8 cellular contexts compared by ENCODE assay signal in the genomic region with DNA sequence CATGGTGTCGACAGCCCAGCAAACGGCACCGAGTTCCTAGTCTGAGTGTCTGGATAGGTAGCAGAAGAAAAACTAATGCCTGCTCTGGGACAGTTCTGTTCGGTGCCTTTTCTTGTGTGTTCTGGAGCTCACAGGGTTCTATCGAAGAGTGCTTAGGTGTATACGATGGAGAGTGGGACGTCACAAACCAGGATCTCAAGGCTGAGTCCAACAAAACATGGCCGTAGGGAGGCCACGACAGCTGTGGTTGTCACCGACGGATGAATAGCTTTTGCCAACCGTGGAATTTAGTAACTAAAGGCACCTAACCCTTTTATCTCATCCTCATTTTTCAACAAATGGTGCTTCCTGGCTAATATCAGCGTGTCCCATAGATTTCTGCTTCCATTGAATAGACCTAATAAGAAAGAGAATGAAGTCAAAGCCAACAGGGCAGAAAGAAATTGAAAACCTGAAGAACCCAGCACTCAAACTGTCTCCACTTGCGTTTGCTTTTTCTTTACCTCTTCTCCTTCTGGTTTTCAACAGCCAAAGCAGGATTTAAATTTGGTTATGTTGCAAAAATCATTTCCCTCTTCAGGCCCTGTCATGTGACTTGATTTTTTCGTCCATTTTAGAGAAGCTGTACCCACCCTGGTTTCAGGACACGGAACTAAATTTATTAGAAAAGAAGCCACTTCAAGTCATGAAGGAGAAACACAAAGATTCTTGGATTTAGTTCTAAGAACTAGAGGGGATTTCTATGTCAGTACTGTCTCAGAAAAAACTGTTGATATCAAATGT. TPM values are rescaled to one million over a fixed set of nuclear protein-coding genes. Genes with fewer than 3 reads are reported as not detected.
DNase-seq lines count a peak whose midpoint lies in the region; ATAC-seq lines count a peak whose summit lies in the region.

No MANE protein-coding gene starts in this region.

- DNase-seq in NCI-H1092 (lab: John Stamatoyannopoulos, UW) = peak; percentile 37
- no peak for DNase-seq in NCI-H1092 treated with DMSO at 0.1 percent for 48 hours (lab: John Stamatoyannopoulos, UW)
- DNase-seq in activated naive CD8-positive, alpha-beta T cell treated with anti-CD3 and anti-CD28 coated beads for 36 hours = no peak
- peak; percentile 56 for DNase-seq in kidney glomerular epithelial cell (lab: John Stamatoyannopoulos, UW)
- DNase-seq in cerebellar nuclear complex (lab: John Stamatoyannopoulos, UW) = no peak

- H3K4me1 Mint-ChIP-seq in activated naive CD8-positive, alpha-beta T cell treated with anti-CD3 and anti-CD28 coated beads for 36 hours = peaks cover 43% of the 10 kb centered on the region

- H3K27ac Mint-ChIP-seq in activated naive CD8-positive, alpha-beta T cell treated with anti-CD3 and anti-CD28 coated beads for 36 hours = peak overlapping the region; percentile 93

- no peaks in the 10 kb centered on the region for H3K27me3 Mint-ChIP-seq in activated naive CD8-positive, alpha-beta T cell treated with anti-CD3 and anti-CD28 coated beads for 36 hours

- ATAC-seq in HG03439 (IDR thresholded peaks at IDR 0.05; ENCODE audit: unreplicated experiment) (peak; percentile 1), GM19023 (IDR thresholded peaks at IDR 0.05; ENCODE audit: unreplicated experiment) (no peak)

- H3K9me3 Mint-ChIP-seq in activated naive CD8-positive, alpha-beta T cell treated with anti-CD3 and anti-CD28 coated beads for 36 hours = peaks cover 3% of the 10 kb centered on the region

- peak overlapping the region; percentile 99 for H3K4me3 Mint-ChIP-seq in activated naive CD8-positive, alpha-beta T cell treated with anti-CD3 and anti-CD28 coated beads for 36 hours

- H3K36me3 Mint-ChIP-seq in activated naive CD8-positive, alpha-beta T cell treated with anti-CD3 and anti-CD28 coated beads for 36 hours = peaks cover 20% of the 10 kb centered on the region

- H3K27ac ChIP-seq in temporal lobe (ENCODE audit: low read depth, low read length) = peak overlapping the region; percentile 83

RNA-seq across cellular contexts. Expression of a gene that starts 0.8 kb away (rescaled TPM):
- 1 to 10 TPM; 6.3 to 6.6 TPM for total RNA-seq in activated naive CD8-positive, alpha-beta T cell treated with anti-CD3 and anti-CD28 coated beads for 36 hours
- total RNA-seq in temporal lobe = 19.7 TPM

RNA-seq across cellular contexts. Expression of a gene that starts 42.9 kb away (rescaled TPM):
- total RNA-seq in activated naive CD8-positive, alpha-beta T cell treated with anti-CD3 and anti-CD28 coated beads for 36 hours = 10 to 100 TPM; 42.1 to 44.8 TPM
- total RNA-seq in temporal lobe = 50.6 TPM

Comparison
In these comparisons a context has a peak if more than half of its experiments do, and no peak if none do; other contexts are left out.
1. DNase-seq: peak in NCI-H1092 (single experiment) and kidney glomerular epithelial cell (single experiment); none in NCI-H1092 treated with DMSO at 0.1 percent for 48 hours (single experiment), activated naive CD8-positive, alpha-beta T cell treated with anti-CD3 and anti-CD28 coated beads for 36 hours (single experiment) and cerebellar nuclear complex (0 of 2).